Comparison of ENCODE assay signal across 8 cellular contexts in genomic region chr2:20050104-20050711, GRCh38. TPM values are rescaled to one million over a fixed set of nuclear protein-coding genes. Genes with fewer than 3 reads are reported as not detected.
A peak's percentile ranks its signal among the peaks of the same experiment; 100 is the strongest.
DNase-seq lines count a peak whose midpoint lies in the region; ATAC-seq and TF ChIP-seq lines count a peak whose summit lies in the region.

No MANE protein-coding gene starts in this region.

- no peaks in the 10 kb centered on the region for H3K9me3 ChIP-seq in heart right ventricle
- H3K9me3 ChIP-seq in iPS-20b (ENCODE audit: insufficient read depth, low read depth, low read length) = no peaks in the 10 kb centered on the region

- H3K9ac ChIP-seq in iPS-20b (ENCODE audit: low read depth, low read length) = peak overlapping the region; percentile 92

- H3K4me1 ChIP-seq in heart right ventricle (peaks cover 0 to 57% (median 42%) of the 10 kb centered on the region in 9 donors), iPS-20b (ENCODE audit: insufficient read depth, low read length) (peaks cover 15% of the 10 kb centered on the region)

- H3K27me3 Mint-ChIP-seq in activated naive CD4-positive, alpha-beta T cell treated with anti-CD3 and anti-CD28 coated beads, Interleukin-2, amount 10 ng/mL, durations not matched to agents 7 days and 5 days = peaks cover 11% of the 10 kb centered on the region

- intact Hi-C loops in heart right ventricle (cut with DNase I) (loop anchor here in 3 of 10 donors (5.0 kb wide), 3 partner anchors 33 to 148 kb away; partner anchors contain the start of gene TTC32 (in 1 of the 3)), cardiac septum (cut with DNase I) (no loop called here)

- peaks cover 25% of the 10 kb centered on the region for H3K4me1 Mint-ChIP-seq in activated naive CD4-positive, alpha-beta T cell treated with anti-CD3 and anti-CD28 coated beads, Interleukin-2, amount 10 ng/mL, durations not matched to agents 7 days and 5 days

- ATAC-seq in heart right ventricle = no peak
- ATAC-seq in HG03159 (IDR thresholded peaks at IDR 0.05; ENCODE audit: unreplicated experiment) = peak; percentile 37

- 0% methylated on average over 11 of the region's 11 CpGs for WGBS in heart right ventricle, 2 donors

- peaks cover 0 to 3% (median 0%) of the 10 kb centered on the region in 9 donors for H3K36me3 ChIP-seq in heart right ventricle
- no peaks in the 10 kb centered on the region for H3K36me3 ChIP-seq in iPS-20b (ENCODE audit: insufficient read depth, low read depth, low read length)

- no peak for DNase-seq in heart right ventricle
- no peak for DNase-seq in cardiac septum (ENCODE audit: low spot score)
- peak; percentile 25 for DNase-seq in NCI-H82 treated with DMSO at 0.1 percent for 48 hours (lab: John Stamatoyannopoulos, UW; ENCODE audit: unreplicated experiment)
- peak; percentile 46 for DNase-seq in activated naive CD4-positive, alpha-beta T cell treated with anti-CD3 and anti-CD28 coated beads, Interleukin-2, amount 10 ng/mL, durations not matched to agents 7 days and 5 days
- DNase-seq in stimulated activated naive CD4-positive, alpha-beta T cell treated with Interleukin-2 at 50 U/mL for 16 hours (lab: John Stamatoyannopoulos, UW) = peak; percentile 32
- no peak for DNase-seq in dedifferentiated amniotic fluid mesenchymal stem cell (ENCODE audit: extremely low spot score)

- H3K4me3 ChIP-seq in heart right ventricle = peak overlapping the region; percentile 48 to 91 (median 69)
- H3K4me3 ChIP-seq in iPS-20b (ENCODE audit: low read length) = peak overlapping the region; percentile 95

- no peak overlapping the region for H3K4me3 Mint-ChIP-seq in activated naive CD4-positive, alpha-beta T cell treated with anti-CD3 and anti-CD28 coated beads, Interleukin-2, amount 10 ng/mL, durations not matched to agents 7 days and 5 days

- H3K36me3 Mint-ChIP-seq in activated naive CD4-positive, alpha-beta T cell treated with anti-CD3 and anti-CD28 coated beads, Interleukin-2, amount 10 ng/mL, durations not matched to agents 7 days and 5 days = no peaks in the 10 kb centered on the region

- no peaks in the 10 kb centered on the region for H3K9me3 Mint-ChIP-seq in activated naive CD4-positive, alpha-beta T cell treated with anti-CD3 and anti-CD28 coated beads, Interleukin-2, amount 10 ng/mL, durations not matched to agents 7 days and 5 days

- no peak overlapping the region for H3K27ac Mint-ChIP-seq in activated naive CD4-positive, alpha-beta T cell treated with anti-CD3 and anti-CD28 coated beads, Interleukin-2, amount 10 ng/mL, durations not matched to agents 7 days and 5 days

- CTCF ChIA-PET in activated naive CD4-positive, alpha-beta T cell treated with anti-CD3 and anti-CD28 coated beads, Interleukin-2, amount 10 ng/mL, durations not matched to agents 7 days and 5 days (lab: Charles Lee) = interaction anchor here (0.7 to 3.3 kb wide), 5 partner anchors 10 to 150 kb away, joined by 3 to 16 read pairs (median 4); no protein-coding TSS in a partner anchor

- no peak for TF ChIP-seq CTCF in heart right ventricle (IDR thresholded peaks at IDR 0.05)

- no peaks in the 10 kb centered on the region for H3K27me3 ChIP-seq in heart right ventricle
- no peaks in the 10 kb centered on the region for H3K27me3 ChIP-seq in iPS-20b (ENCODE audit: insufficient read depth, low read length)

- H3K27ac ChIP-seq in heart right ventricle = peak overlapping the region; percentile 87 to 99 (median 98)
- H3K27ac ChIP-seq in iPS-20b (ENCODE audit: low read length) = peak overlapping the region; percentile 16

RNA-seq across cellular contexts. Expression of gene LAPTM4A, which starts 1.2 kb away (rescaled TPM):
- 100 to 1,000 TPM; 138 to 325 (median 183) TPM for total RNA-seq in heart right ventricle
- 100 to 1,000 TPM in 1 of 2 donors, 10 to 100 TPM in 1; 83.3 to 208 TPM for polyA plus RNA-seq in heart right ventricle
- 134 TPM for total RNA-seq in cardiac septum

RNA-seq across cellular contexts. Expression of gene MATN3, which starts 37.7 kb away (rescaled TPM):
- total RNA-seq in heart right ventricle = under 1 TPM in 5 of 10 donors, not detected in 5; 0.09 to 0.36 (median 0.20) TPM
- polyA plus RNA-seq in heart right ventricle = under 1 TPM; 0.35 to 0.37 TPM
- 0.11 TPM for total RNA-seq in cardiac septum

Comparison
In these comparisons a context has a peak if more than half of its experiments do, and no peak if none do; other contexts are left out.
1. DNase-seq: peak in NCI-H82 treated with DMSO at 0.1 percent for 48 hours (single experiment), activated naive CD4-positive, alpha-beta T cell treated with anti-CD3 and anti-CD28 coated beads, Interleukin-2, amount 10 ng/mL, durations not matched to agents 7 days and 5 days (single experiment) and stimulated activated naive CD4-positive, alpha-beta T cell treated with Interleukin-2 at 50 U/mL for 16 hours (single experiment); none in heart right ventricle (0 of 2), cardiac septum (single experiment) and dedifferentiated amniotic fluid mesenchymal stem cell (single experiment).